In the genomic region with DNA sequence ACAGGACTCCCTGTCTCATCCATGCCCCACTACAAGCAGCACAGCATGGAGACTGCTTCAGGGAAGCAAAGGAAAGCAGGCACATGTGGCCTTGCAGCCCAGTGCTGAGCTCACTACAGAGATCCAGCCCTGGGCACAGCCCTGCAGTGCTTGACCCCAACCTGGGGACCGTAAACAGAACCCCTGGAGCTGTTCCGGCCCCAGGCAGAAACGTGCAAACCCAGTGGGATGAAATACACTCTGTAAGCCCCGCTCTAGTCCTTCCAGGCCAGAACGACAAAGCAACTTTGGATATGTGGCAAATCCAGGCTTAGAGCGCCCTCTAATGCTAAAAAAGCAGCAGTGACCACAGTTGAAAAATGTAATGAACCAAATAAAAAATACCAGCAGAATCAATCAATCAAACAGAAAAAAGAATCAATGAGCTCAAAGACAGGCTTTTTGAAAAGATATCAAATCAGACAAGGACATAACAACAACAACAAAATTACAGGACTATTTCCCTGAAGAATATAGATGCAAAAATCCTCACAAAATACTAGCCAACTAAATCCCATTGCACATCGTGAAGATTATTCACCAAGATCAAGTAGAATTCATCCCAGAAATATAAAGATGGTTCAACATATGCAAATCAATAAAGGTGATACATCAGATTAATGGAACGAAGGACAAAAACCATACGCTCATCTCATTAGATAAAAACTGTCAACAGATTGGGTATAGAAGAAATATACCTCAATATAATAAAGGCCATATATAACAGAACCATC, we compare ENCODE assay signal across 8 cellular contexts. TPM values are rescaled to one million over a fixed set of nuclear protein-coding genes. Genes with fewer than 3 reads are reported as not detected.
DNase-seq lines count a peak whose midpoint lies in the region; ATAC-seq and TF ChIP-seq lines count a peak whose summit lies in the region.

No MANE protein-coding gene starts in this region.

- no peaks in the 10 kb centered on the region for H3K36me3 Mint-ChIP-seq in activated T-helper 17 cell treated with anti-CD3 and anti-CD28 coated beads, Interleukin-2, amount 50 U/mL, for 72 hours (ENCODE audit: low read depth)

- peaks cover 0 to 3% of the 10 kb centered on the region in 2 donors for H3K4me1 ChIP-seq in lung (ENCODE audit: control insufficient read depth in 2 of 2, insufficient read depth in 2 of 2, low read length in 2 of 2)

- no peak overlapping the region for H3K4me3 Mint-ChIP-seq in activated T-helper 17 cell treated with anti-CD3 and anti-CD28 coated beads, Interleukin-2, amount 50 U/mL, for 72 hours

- WGBS in lung, 2 donors: 38 to 40% methylated on average over 9 of the region's 9 CpGs

- no peaks in the 10 kb centered on the region for H3K27me3 Mint-ChIP-seq in activated T-helper 17 cell treated with anti-CD3 and anti-CD28 coated beads, Interleukin-2, amount 50 U/mL, for 72 hours

- no peak overlapping the region for H3K27ac ChIP-seq in lung (ENCODE audit: low read depth in 1 of 2, low read length in 1 of 2)

- no peaks in the 10 kb centered on the region for H3K9me3 ChIP-seq in lung (ENCODE audit: control insufficient read depth in 2 of 2, insufficient read depth in 1 of 2, low read length in 1 of 2)

- ATAC-seq in lung (ENCODE audit: insufficient read depth, low FRiP score) (no peak), HG02852 (IDR thresholded peaks at IDR 0.05; ENCODE audit: unreplicated experiment) (no peak)
- no peak for ATAC-seq in activated T-helper 17 cell treated with anti-CD3 and anti-CD28 coated beads, Interleukin-2, amount 50 U/mL, for 72 hours (replicated peaks)

- CTCF ChIA-PET in HEK293T (lab: Yijun Ruan, JAX): interaction anchor here (0.7 to 2.9 kb wide), 7 partner anchors 172 to 616 kb away, joined by 3 to 18 read pairs (median 3); a partner anchor contains a TSS

- no peak overlapping the region for H3K27ac Mint-ChIP-seq in activated T-helper 17 cell treated with anti-CD3 and anti-CD28 coated beads, Interleukin-2, amount 50 U/mL, for 72 hours

- DNase-seq in EH (ENCODE audit: low read depth) (peak; percentile 24), HEK293T (ENCODE audit: extremely low spot score) (peak; percentile 39), NCI-H510A treated with DMSO at 0.1 percent for 48 hours (lab: John Stamatoyannopoulos, UW) (peak; percentile 18), choroid plexus epithelial cell (ENCODE audit: low read depth) (peak; percentile 68), lung (ENCODE audit: low spot score) (no peak)
- DNase-seq in stimulated activated CD4-positive, alpha-beta T cell treated with anti-CD3 and anti-CD28 coated beads, Interleukin-12 subunit alpha, Interleukin-12 subunit beta, amount 100 ng/mL, for 4 hours: no peak

- no peaks in the 10 kb centered on the region for H3K36me3 ChIP-seq in lung (ENCODE audit: control insufficient read depth in 2 of 2, insufficient read depth in 2 of 2, low read length in 2 of 2)

- no peaks in the 10 kb centered on the region for H3K9me3 Mint-ChIP-seq in activated T-helper 17 cell treated with anti-CD3 and anti-CD28 coated beads, Interleukin-2, amount 50 U/mL, for 72 hours

- POLR2A ChIA-PET in HEK293T (lab: Yijun Ruan, JAX): no interaction called here

- H3K4me1 Mint-ChIP-seq in activated T-helper 17 cell treated with anti-CD3 and anti-CD28 coated beads, Interleukin-2, amount 50 U/mL, for 72 hours: no peaks in the 10 kb centered on the region

- TF ChIP-seq CTCF in choroid plexus epithelial cell (conservative IDR thresholded peaks at IDR 0.05; ENCODE audit: low read depth, low read length) (peak; percentile 85), lung (IDR thresholded peaks at IDR 0.05; ENCODE audit: control extremely low read depth, extremely low read depth) (peak; percentile 24)

- H3K4me3 ChIP-seq in choroid plexus epithelial cell (ENCODE audit: low read depth, low read length) (peak overlapping the region; percentile 15), lung (no peak overlapping the region)

- H3K27me3 ChIP-seq in lung (ENCODE audit: control insufficient read depth, insufficient read depth): no peaks in the 10 kb centered on the region

TF ChIP-seq in HEK293T, 16 proteins besides CTCF, POLR2A, EP300 and RAD21:
- TF ChIP-seq FOXA1 (IDR thresholded peaks at IDR 0.05) (no peak), ELF4 (IDR thresholded peaks at IDR 0.05) (no peak), SUZ12 (IDR thresholded peaks at IDR 0.05) (no peak)
- TF ChIP-seq, protein P1, sequence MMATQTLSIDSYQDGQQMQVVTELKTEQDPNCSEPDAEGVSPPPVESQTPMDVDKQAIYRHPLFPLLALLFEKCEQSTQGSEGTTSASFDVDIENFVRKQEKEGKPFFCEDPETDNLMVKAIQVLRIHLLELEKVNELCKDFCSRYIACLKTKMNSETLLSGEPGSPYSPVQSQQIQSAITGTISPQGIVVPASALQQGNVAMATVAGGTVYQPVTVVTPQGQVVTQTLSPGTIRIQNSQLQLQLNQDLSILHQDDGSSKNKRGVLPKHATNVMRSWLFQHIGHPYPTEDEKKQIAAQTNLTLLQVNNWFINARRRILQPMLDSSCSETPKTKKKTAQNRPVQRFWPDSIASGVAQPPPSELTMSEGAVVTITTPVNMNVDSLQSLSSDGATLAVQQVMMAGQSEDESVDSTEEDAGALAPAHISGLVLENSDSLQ (IDR thresholded peaks at IDR 0.05): peak; percentile 46

RNA-seq across cellular contexts. Expression of a gene that starts 45.6 kb away (rescaled TPM):
- 10 to 100 TPM in 1 of 2 donors, 1 to 10 TPM in 1; 4.8 to 17.2 TPM for total RNA-seq in lung
- polyA plus RNA-seq in lung: 1 to 10 TPM in 1 of 2 donors, under 1 TPM in 1; 0.70 to 1.7 TPM
- 10 to 100 TPM; 17.4 to 18.4 TPM for total RNA-seq in activated T-helper 17 cell treated with anti-CD3 and anti-CD28 coated beads, Interleukin-2, amount 50 U/mL, for 72 hours

Comparison
In these comparisons a context has a peak if more than half of its experiments do, and no peak if none do; other contexts are left out.
1. DNase-seq: peak in EH (single experiment), HEK293T (single experiment), NCI-H510A treated with DMSO at 0.1 percent for 48 hours (single experiment) and choroid plexus epithelial cell (single experiment); none in lung (single experiment) and stimulated activated CD4-positive, alpha-beta T cell treated with anti-CD3 and anti-CD28 coated beads, Interleukin-12 subunit alpha, Interleukin-12 subunit beta, amount 100 ng/mL, for 4 hours (single experiment).